ENCODE assay signal across 1 cellular context in genomic region chr12:1350055-1350933, GRCh38.
TF ChIP-seq lines count a peak whose summit lies in the region.

No MANE protein-coding gene starts in this region.

TF ChIP-seq in GM23338, 12 proteins besides CTCF, POLR2A, EP300 and RAD21 (continued from another document):
- TF ChIP-seq REST (IDR thresholded peaks at IDR 0.05; ENCODE audit: unreplicated experiment) = no peak
- no peak for TF ChIP-seq ETS1 (IDR thresholded peaks at IDR 0.05)
- TF ChIP-seq ZNF114 (CRISPR knock-in tag; IDR thresholded peaks at IDR 0.05) = no peak
- no peak for TF ChIP-seq CREB1 (CRISPR knock-in tag; IDR thresholded peaks at IDR 0.05; ENCODE audit: low read depth)
- no peak for TF ChIP-seq STAT1 (IDR thresholded peaks at IDR 0.05; ENCODE audit: unreplicated experiment)
- TF ChIP-seq EZH2 (IDR thresholded peaks at IDR 0.05; ENCODE audit: low read depth, unreplicated experiment) = no peak
- no peak for TF ChIP-seq EZH2phosphoT487 (IDR thresholded peaks at IDR 0.05; ENCODE audit: unreplicated experiment)
- no peak for TF ChIP-seq NANOG (IDR thresholded peaks at IDR 0.05; ENCODE audit: borderline replicate concordance)
- TF ChIP-seq ZNF331 (CRISPR knock-in tag; IDR thresholded peaks at IDR 0.05; ENCODE audit: low read depth) = no peak
